28 cellular contexts compared by ENCODE assay signal in genomic region chr7:1898628-1899185, GRCh38.
DNase-seq lines count a peak whose midpoint lies in the region; ATAC-seq and TF ChIP-seq lines count a peak whose summit lies in the region.
"Had no signal": no experiment of that assay in that cellular context is flagged by ENCODE, and none has a peak within 500 bp of the region (broad histone marks: within the 10 kb centered on the region; RNA-seq: fewer than 3 reads in every experiment).

No MANE protein-coding gene starts in this region.

- H3K4me3 Mint-ChIP-seq in chondrocyte (ENCODE audit: unreplicated experiment): no peak overlapping the region
- no peak overlapping the region for H3K4me3 Mint-ChIP-seq in neural crest cell
- H3K4me3 Mint-ChIP-seq in activated naive CD8-positive, alpha-beta T cell treated with anti-CD3 and anti-CD28 coated beads, Interleukin-2, amount 50 U/mL, for 24 hours: no peak overlapping the region
- H3K4me3 Mint-ChIP-seq: activated B cell treated with CpG ODN at 0.5 μM for 24 hours; immature natural killer cell; stimulated activated naive CD8-positive, alpha-beta T cell treated with anti-CD3 and anti-CD28 coated beads, Interleukin-15, Interleukin-2, amounts not matched to agents 100 ng/mL and 50 ng/mL, for 24 hours had no signal

- H3K27me3 Mint-ChIP-seq in chondrocyte (ENCODE audit: low read depth): no peaks in the 10 kb centered on the region
- H3K27me3 Mint-ChIP-seq in neural crest cell (ENCODE audit: low read depth): no peaks in the 10 kb centered on the region
- no peaks in the 10 kb centered on the region for H3K27me3 Mint-ChIP-seq in activated naive CD8-positive, alpha-beta T cell treated with anti-CD3 and anti-CD28 coated beads, Interleukin-2, amount 50 U/mL, for 24 hours
- H3K27me3 Mint-ChIP-seq: activated B cell treated with CpG ODN at 0.5 μM for 24 hours; naive thymus-derived CD8-positive, alpha-beta T cell; stimulated activated naive CD8-positive, alpha-beta T cell treated with anti-CD3 and anti-CD28 coated beads, Interleukin-15, Interleukin-2, amounts not matched to agents 100 ng/mL and 50 ng/mL, for 24 hours had no signal

- H3K4me3 ChIP-seq in heart left ventricle: no peak overlapping the region
- no peak overlapping the region for H3K4me3 ChIP-seq in left ventricle myocardium inferior
- H3K4me3 ChIP-seq in thyroid gland (replicated peaks in 1 of 3): no peak overlapping the region
- H3K4me3 ChIP-seq: body of pancreas, hepatocyte, left lung, ovary, tibial artery had no signal

- WGBS in heart left ventricle, 4 donors: 88 to 92% (median 90%) methylated on average over 18 to 24 of the region's 24 CpGs
- 93% methylated on average over 17 to 21 of the region's 24 CpGs for WGBS in thyroid gland, 2 donors

- H3K4me1 ChIP-seq in heart left ventricle (peaks cover 0 to 18% (median 9%) of the 10 kb centered on the region in 12 donors), left ventricle myocardium inferior (peaks cover 27% of the 10 kb centered on the region), thyroid gland (no peaks in the 10 kb centered on the region)
- H3K4me1 ChIP-seq: body of pancreas, left lung, tibial artery had no signal

- H3K27ac ChIP-seq in heart left ventricle (peak overlapping the region in 1 of 12 donors; percentile 10), left ventricle myocardium inferior (replicated peaks) (no peak overlapping the region), thyroid gland (no peak overlapping the region)
- H3K27ac ChIP-seq: body of pancreas, hepatocyte, left lung, ovary, tibial artery had no signal

- peak in 3 of 5 donors; percentile 19 to 52 (median 19) for DNase-seq in heart left ventricle
- DNase-seq in left ventricle myocardium inferior: no peak
- DNase-seq in chondrocyte (ENCODE audit: low spot score): peak; percentile 91
- no peak for DNase-seq in neural crest cell (ENCODE audit: low read depth, low spot score)
- DNase-seq in activated naive CD8-positive, alpha-beta T cell treated with anti-CD3 and anti-CD28 coated beads, Interleukin-2, amount 50 U/mL, for 24 hours: no peak
- no peak for DNase-seq in stimulated activated CD4-positive, alpha-beta T cell treated with anti-CD3 and anti-CD28 coated beads, Interleukin-2, amount 100 ng/mL, for 48 hours
- no peak for DNase-seq in NCI-H510A treated with DMSO at 0.1 percent for 48 hours (lab: John Stamatoyannopoulos, UW)
- no peak for DNase-seq in thyroid gland
- DNase-seq: activated B cell treated with CpG ODN at 0.5 μM for 24 hours; activated CD4-positive, alpha-beta T cell treated with anti-CD3 and anti-CD28 coated beads, Interleukin-2, amount 50 U/mL, for 4 hours; DMS79 treated with DMSO at 0.1 percent for 48 hours; immature natural killer cell; NCI-H1092 treated with DMSO at 0.1 percent for 48 hours; NCI-H2081 treated with DMSO at 0.1 percent for 48 hours; NCI-H345; NCI-H774; ovary; retina; SHP77; stimulated activated CD4-positive, alpha-beta T cell treated with anti-CD3 and anti-CD28 coated beads, Interleukin-12 subunit alpha, Interleukin-12 subunit beta, amount 100 ng/mL, for 4 hours had no signal

- no peaks in the 10 kb centered on the region for H3K9me3 ChIP-seq in heart left ventricle
- no peaks in the 10 kb centered on the region for H3K9me3 ChIP-seq in left ventricle myocardium inferior (replicated peaks)
- no peaks in the 10 kb centered on the region for H3K9me3 ChIP-seq in thyroid gland
- H3K9me3 ChIP-seq: body of pancreas, left lung, ovary, tibial artery had no signal

- TF ChIP-seq POLR2A in heart left ventricle (IDR thresholded peaks at IDR 0.05) (no peak), thyroid gland (IDR thresholded peaks at IDR 0.05) (no peak)

- ATAC-seq in heart left ventricle: no peak
- ATAC-seq in activated naive CD8-positive, alpha-beta T cell treated with anti-CD3 and anti-CD28 coated beads, Interleukin-2, amount 50 U/mL, for 24 hours: no peak
- ATAC-seq: activated naive CD4-positive, alpha-beta T cell treated with anti-CD3 and anti-CD28 coated beads, Interleukin-2, amount 50 U/mL, for 72 hours; HCT116; naive thymus-derived CD8-positive, alpha-beta T cell had no signal

- no peaks in the 10 kb centered on the region for H3K9me3 Mint-ChIP-seq in chondrocyte (ENCODE audit: low read depth)
- H3K9me3 Mint-ChIP-seq in neural crest cell: no peaks in the 10 kb centered on the region
- H3K9me3 Mint-ChIP-seq in activated naive CD8-positive, alpha-beta T cell treated with anti-CD3 and anti-CD28 coated beads, Interleukin-2, amount 50 U/mL, for 24 hours: no peaks in the 10 kb centered on the region
- H3K9me3 Mint-ChIP-seq: activated B cell treated with CpG ODN at 0.5 μM for 24 hours; activated naive CD4-positive, alpha-beta T cell treated with anti-CD3 and anti-CD28 coated beads, Interleukin-2, amount 50 U/mL, for 72 hours; immature natural killer cell; naive thymus-derived CD8-positive, alpha-beta T cell; stimulated activated naive CD8-positive, alpha-beta T cell treated with anti-CD3 and anti-CD28 coated beads, Interleukin-15, Interleukin-2, amounts not matched to agents 100 ng/mL and 50 ng/mL, for 24 hours had no signal

- H3K36me3 ChIP-seq in heart left ventricle: peaks cover 0 to 22% (median 0%) of the 10 kb centered on the region in 9 donors
- no peaks in the 10 kb centered on the region for H3K36me3 ChIP-seq in left ventricle myocardium inferior
- peaks cover 4 to 8% of the 10 kb centered on the region in 2 donors for H3K36me3 ChIP-seq in thyroid gland
- H3K36me3 ChIP-seq: ovary had no signal

- H3K4me1 Mint-ChIP-seq in chondrocyte (ENCODE audit: low read depth): no peaks in the 10 kb centered on the region
- H3K4me1 Mint-ChIP-seq in neural crest cell: no peaks in the 10 kb centered on the region
- H3K4me1 Mint-ChIP-seq in activated naive CD8-positive, alpha-beta T cell treated with anti-CD3 and anti-CD28 coated beads, Interleukin-2, amount 50 U/mL, for 24 hours: no peaks in the 10 kb centered on the region
- H3K4me1 Mint-ChIP-seq: activated B cell treated with CpG ODN at 0.5 μM for 24 hours had no signal

- H3K36me3 Mint-ChIP-seq in chondrocyte (ENCODE audit: low read depth) (no peaks in the 10 kb centered on the region), neural crest cell (ENCODE audit: low read depth) (no peaks in the 10 kb centered on the region)
- H3K36me3 Mint-ChIP-seq in activated naive CD8-positive, alpha-beta T cell treated with anti-CD3 and anti-CD28 coated beads, Interleukin-2, amount 50 U/mL, for 24 hours (ENCODE audit: low read depth): peaks cover 3% of the 10 kb centered on the region
- H3K36me3 Mint-ChIP-seq: activated naive CD4-positive, alpha-beta T cell treated with anti-CD3 and anti-CD28 coated beads, Interleukin-2, amount 50 U/mL, for 72 hours had no signal

- intact Hi-C loops in heart left ventricle (cut with DNase I): no loop called here
- intact Hi-C loops in left ventricle myocardium inferior (cut with micrococcal nuclease): no loop called here
- intact Hi-C loops in thyroid gland (cut with DNase I): no loop called here

- H3K27me3 ChIP-seq in heart left ventricle: no peaks in the 10 kb centered on the region
- H3K27me3 ChIP-seq in left ventricle myocardium inferior (ENCODE audit: low read depth): no peaks in the 10 kb centered on the region
- H3K27me3 ChIP-seq in thyroid gland: no peaks in the 10 kb centered on the region
- H3K27me3 ChIP-seq: body of pancreas, hepatocyte, left lung, ovary, tibial artery had no signal

- H3K27ac Mint-ChIP-seq in chondrocyte (ENCODE audit: unreplicated experiment): no peak overlapping the region
- H3K27ac Mint-ChIP-seq in neural crest cell (ENCODE audit: unreplicated experiment): peak overlapping the region; percentile 57
- H3K27ac Mint-ChIP-seq in activated naive CD8-positive, alpha-beta T cell treated with anti-CD3 and anti-CD28 coated beads, Interleukin-2, amount 50 U/mL, for 24 hours: no peak overlapping the region
- H3K27ac Mint-ChIP-seq: activated B cell treated with CpG ODN at 0.5 μM for 24 hours; stimulated activated naive CD8-positive, alpha-beta T cell treated with anti-CD3 and anti-CD28 coated beads, Interleukin-15, Interleukin-2, amounts not matched to agents 100 ng/mL and 50 ng/mL, for 24 hours had no signal

- no peak for TF ChIP-seq CTCF in heart left ventricle (IDR thresholded peaks at IDR 0.05)
- no peak for TF ChIP-seq CTCF in left ventricle myocardium inferior (IDR thresholded peaks at IDR 0.05; ENCODE audit: borderline replicate concordance)
- no peak for TF ChIP-seq CTCF in chondrocyte (IDR thresholded peaks at IDR 0.05)
- TF ChIP-seq CTCF in neural crest cell (conservative IDR thresholded peaks at IDR 0.05): no peak
- TF ChIP-seq CTCF in thyroid gland (IDR thresholded peaks at IDR 0.05): no peak

Comparison
In these comparisons a context has a peak if more than half of its experiments do, and no peak if none do; other contexts are left out.
1. DNase-seq: peak in heart left ventricle (3 of 5) and chondrocyte (single experiment); none in left ventricle myocardium inferior (single experiment), neural crest cell (single experiment), activated naive CD8-positive, alpha-beta T cell treated with anti-CD3 and anti-CD28 coated beads, Interleukin-2, amount 50 U/mL, for 24 hours (single experiment), stimulated activated CD4-positive, alpha-beta T cell treated with anti-CD3 and anti-CD28 coated beads, Interleukin-2, amount 100 ng/mL, for 48 hours (0 of 2), NCI-H510A treated with DMSO at 0.1 percent for 48 hours (single experiment) and thyroid gland (0 of 2).